In genomic region chr16:10754941-10755340, GRCh38 we compare ENCODE assay signal across 14 cellular contexts. TPM values are rescaled to one million over a fixed set of nuclear protein-coding genes. Genes with fewer than 3 reads are reported as not detected.
DNase-seq lines count a peak whose midpoint lies in the region; ATAC-seq and TF ChIP-seq lines count a peak whose summit lies in the region.
"Had no signal": no experiment of that assay in that cellular context is flagged by ENCODE, and none has a peak within 500 bp of the region (broad histone marks: within the 10 kb centered on the region; RNA-seq: fewer than 3 reads in every experiment).

No MANE protein-coding gene starts in this region.

- in situ Hi-C loops in Panc1 (cut with HindIII; ENCODE audit: low pct_unique_long_range_greater_than_20kb, low sequenced_read_pairs) = no loop called here

- CTCF ChIA-PET in Panc1 (lab: Charles Lee) = interaction anchor here (1.3 kb wide), 1 partner anchor 209 kb away, joined by 5 read pairs; no protein-coding TSS in a partner anchor
- CTCF ChIA-PET in Caco-2 (lab: Charles Lee) = no interaction called here

- BruUV-seq in Panc1 (replicated peaks; lab: Mats Ljungman, UMichigan) (no TSS peak), Caco-2 (replicated peaks; lab: Mats Ljungman, UMichigan) (no TSS peak)

- peak; percentile 71 to 76 for ATAC-seq in activated T-cell treated with anti-CD3 and anti-CD28 coated beads, Interleukin-2, amount 50 U/mL, for 72 hours (replicated peaks in 1 of 2)
- ATAC-seq in Panc1 (peak; percentile 77; the same call in 1 of the 2 replicates), HG03175 (IDR thresholded peaks at IDR 0.05; ENCODE audit: unreplicated experiment) (no peak)
- ATAC-seq in stimulated activated naive B cell treated with anti-CD40 and anti-IgM and Interleukin-4, amounts not matched to agents 10 μg/mL and 1 μg/mL and 100 μg/mL, for 72 hours (replicated peaks) = no peak
- ATAC-seq: left colon had no signal

- H3K27me3 Mint-ChIP-seq in activated T-cell treated with anti-CD3 and anti-CD28 coated beads, Interleukin-2, amount 50 U/mL, for 72 hours (ENCODE audit: low read depth) = no peaks in the 10 kb centered on the region
- no peaks in the 10 kb centered on the region for H3K27me3 Mint-ChIP-seq in stimulated activated naive B cell treated with anti-CD40 and anti-IgM and Interleukin-4, amounts not matched to agents 10 μg/mL and 1 μg/mL and 100 μg/mL, for 72 hours
- H3K27me3 Mint-ChIP-seq in Caco-2 (ENCODE audit: insufficient read depth, unreplicated experiment) = no peaks in the 10 kb centered on the region

- H3K9me3 ChIP-seq in Panc1 (ENCODE audit: control insufficient read depth, insufficient read depth, low read depth, low read length) (no peaks in the 10 kb centered on the region), Caco-2 (no peaks in the 10 kb centered on the region)
- H3K9me3 ChIP-seq: BE2C, stomach had no signal

- TF ChIP-seq CTCF in Panc1 (IDR thresholded peaks at IDR 0.05) = no peak
- no peak for TF ChIP-seq CTCF in choroid plexus epithelial cell (conservative IDR thresholded peaks at IDR 0.05; ENCODE audit: low read depth, low read length)
- no peak for TF ChIP-seq CTCF in Caco-2 (IDR thresholded peaks at IDR 0.05; ENCODE audit: insufficient read depth in 1 of 2, low read depth in 1 of 2, low read length in 1 of 2, severe bottlenecking in 1 of 2, unreplicated experiment in 1 of 2)

- no peak for DNase-seq in activated T-cell treated with anti-CD3 and anti-CD28 coated beads, Interleukin-2, amount 50 U/mL, for 72 hours
- no peak for DNase-seq in activated T-cell treated with anti-CD3 and anti-CD28 coated beads, Interleukin-2, amount 50 U/mL, for 48 hours
- DNase-seq in Panc1 (ENCODE audit: low read depth, low spot score) = no peak
- DNase-seq in choroid plexus epithelial cell (ENCODE audit: low read depth) = peak; percentile 65
- DNase-seq in stimulated activated naive B cell treated with anti-CD40 and anti-IgM and Interleukin-4, amounts not matched to agents 10 μg/mL and 1 μg/mL and 100 μg/mL, for 72 hours = no peak
- DNase-seq in Caco-2 = no peak
- DNase-seq in GM19240 (ENCODE audit: insufficient read length, low spot score) = no peak
- DNase-seq: activated CD8-positive, alpha-beta memory T cell treated with anti-CD3 and anti-CD28 coated beads for 24 hours; BE2C; left colon; NCI-H1417; nucleus accumbens; stomach had no signal

- intact Hi-C loops in Panc1 (cut with micrococcal nuclease; ENCODE audit: unreplicated experiment) (no loop called here), Caco-2 (cut with micrococcal nuclease; ENCODE audit: unreplicated experiment) (no loop called here)

- POLR2A ChIA-PET in Panc1 (lab: Charles Lee) = no interaction called here
- POLR2A ChIA-PET in Caco-2 (lab: Charles Lee) = no interaction called here

- H3K4me1 Mint-ChIP-seq in activated T-cell treated with anti-CD3 and anti-CD28 coated beads, Interleukin-2, amount 50 U/mL, for 72 hours (ENCODE audit: low read depth) = peaks cover 36% of the 10 kb centered on the region
- peaks cover 49 to 66% of the 10 kb centered on the region in 2 donors for H3K4me1 Mint-ChIP-seq in stimulated activated naive B cell treated with anti-CD40 and anti-IgM and Interleukin-4, amounts not matched to agents 10 μg/mL and 1 μg/mL and 100 μg/mL, for 72 hours
- no peaks in the 10 kb centered on the region for H3K4me1 Mint-ChIP-seq in Caco-2 (ENCODE audit: low read depth, unreplicated experiment)

- H3K36me3 ChIP-seq in Panc1 (ENCODE audit: control insufficient read depth, insufficient read depth, low read length) (no peaks in the 10 kb centered on the region), Caco-2 (ENCODE audit: control insufficient read depth, insufficient read depth, low read length) (no peaks in the 10 kb centered on the region)

- H3K4me1 ChIP-seq in Panc1 (ENCODE audit: control insufficient read depth, insufficient read depth, low read length) (no peaks in the 10 kb centered on the region), Caco-2 (no peaks in the 10 kb centered on the region)
- H3K4me1 ChIP-seq: BE2C had no signal

- H3K9me3 Mint-ChIP-seq in activated T-cell treated with anti-CD3 and anti-CD28 coated beads, Interleukin-2, amount 50 U/mL, for 72 hours = no peaks in the 10 kb centered on the region
- H3K9me3 Mint-ChIP-seq in stimulated activated naive B cell treated with anti-CD40 and anti-IgM and Interleukin-4, amounts not matched to agents 10 μg/mL and 1 μg/mL and 100 μg/mL, for 72 hours = no peaks in the 10 kb centered on the region
- H3K9me3 Mint-ChIP-seq in Caco-2 (ENCODE audit: unreplicated experiment) = no peaks in the 10 kb centered on the region

- H3K27me3 ChIP-seq in Panc1 (ENCODE audit: control insufficient read depth, insufficient read depth, low read length) (no peaks in the 10 kb centered on the region), Caco-2 (replicated peaks; ENCODE audit: control insufficient read depth, insufficient read depth, low read length) (no peaks in the 10 kb centered on the region)
- H3K27me3 ChIP-seq: BE2C, stomach had no signal

- no peak overlapping the region for H3K4me3 Mint-ChIP-seq in activated T-cell treated with anti-CD3 and anti-CD28 coated beads, Interleukin-2, amount 50 U/mL, for 72 hours
- no peak overlapping the region for H3K4me3 Mint-ChIP-seq in stimulated activated naive B cell treated with anti-CD40 and anti-IgM and Interleukin-4, amounts not matched to agents 10 μg/mL and 1 μg/mL and 100 μg/mL, for 72 hours
- H3K4me3 Mint-ChIP-seq in Caco-2 (ENCODE audit: unreplicated experiment) = no peak overlapping the region

- H3K36me3 Mint-ChIP-seq in activated T-cell treated with anti-CD3 and anti-CD28 coated beads, Interleukin-2, amount 50 U/mL, for 72 hours (ENCODE audit: insufficient read depth in 2 of 2) = peaks cover 2% of the 10 kb centered on the region in 2 donors
- H3K36me3 Mint-ChIP-seq in stimulated activated naive B cell treated with anti-CD40 and anti-IgM and Interleukin-4, amounts not matched to agents 10 μg/mL and 1 μg/mL and 100 μg/mL, for 72 hours = peaks cover 69 to 83% of the 10 kb centered on the region in 2 donors
- H3K36me3 Mint-ChIP-seq in Caco-2 (ENCODE audit: insufficient read depth, unreplicated experiment) = peaks cover 10% of the 10 kb centered on the region

- no peak overlapping the region for H3K27ac ChIP-seq in Panc1 (ENCODE audit: low read length)
- H3K27ac ChIP-seq: stomach had no signal

- no peak overlapping the region for H3K27ac Mint-ChIP-seq in activated T-cell treated with anti-CD3 and anti-CD28 coated beads, Interleukin-2, amount 50 U/mL, for 72 hours
- peak overlapping the region; percentile 81 for H3K27ac Mint-ChIP-seq in stimulated activated naive B cell treated with anti-CD40 and anti-IgM and Interleukin-4, amounts not matched to agents 10 μg/mL and 1 μg/mL and 100 μg/mL, for 72 hours
- H3K27ac Mint-ChIP-seq in Caco-2 (ENCODE audit: unreplicated experiment) = no peak overlapping the region

- H3K4me3 ChIP-seq in Panc1 (ENCODE audit: low read depth in 2 of 2, low read length in 2 of 2) (no peak overlapping the region), choroid plexus epithelial cell (ENCODE audit: low read depth, low read length) (no peak overlapping the region), Caco-2 (ENCODE audit: low read depth, low read length) (no peak overlapping the region)
- H3K4me3 ChIP-seq: stomach had no signal

RNA-seq across cellular contexts. Expression of gene NUBP1, which starts 11.3 kb away (rescaled TPM):
- total RNA-seq in activated T-cell treated with anti-CD3 and anti-CD28 coated beads, Interleukin-2, amount 50 U/mL, for 72 hours = 10 to 100 TPM; 22.4 to 24.9 TPM
- 27.5 TPM for total RNA-seq in Panc1 (2021; ENCODE audit: unreplicated experiment)
- polyA plus RNA-seq in Panc1 (2012; ENCODE audit: insufficient read length) = 33.3 TPM
- 25.3 and 28.3 TPM in 2 replicates for total RNA-seq in Caco-2 (2022)

Comparison
In these comparisons a context has a peak if more than half of its experiments do, and no peak if none do; other contexts are left out.
1. ATAC-seq: peak in activated T-cell treated with anti-CD3 and anti-CD28 coated beads, Interleukin-2, amount 50 U/mL, for 72 hours (2 of 2) and Panc1 (single experiment); none in stimulated activated naive B cell treated with anti-CD40 and anti-IgM and Interleukin-4, amounts not matched to agents 10 μg/mL and 1 μg/mL and 100 μg/mL, for 72 hours (0 of 2) and HG03175 (single experiment).